In genomic region chr7:149830997-149831729, GRCh38 we compare ENCODE assay signal across 15 cellular contexts.
"Had no signal": no experiment of that assay in that cellular context is flagged by ENCODE, and none has a peak within 500 bp of the region (broad histone marks: within the 10 kb centered on the region; RNA-seq: fewer than 3 reads in every experiment).

No MANE protein-coding gene starts in this region.

- H3K9me3 Mint-ChIP-seq: activated B cell treated with CpG ODN at 0.5 μM for 24 hours; activated CD4-positive, alpha-beta T cell treated with anti-CD3 and anti-CD28 coated beads, Interleukin-2, amount 10 ng/mL, durations not matched to agents 7 days and 5 days; activated naive CD4-positive, alpha-beta T cell treated with anti-CD3 and anti-CD28 coated beads for 36 hours; activated T-cell treated with anti-CD3 and anti-CD28 coated beads, Interleukin-2, amount 50 U/mL, for 4 hours; nephron; stimulated activated effector memory CD8-positive, alpha-beta T cell treated with anti-CD3 and anti-CD28 coated beads, Interleukin-12 subunit alpha, Interleukin-12 subunit beta, amount 100 ng/mL, for 72 hours had no signal

- H3K9me3 ChIP-seq: body of pancreas, testis, upper lobe of left lung had no signal

- H3K27me3 ChIP-seq: body of pancreas, dorsolateral prefrontal cortex, testis, upper lobe of left lung had no signal

- H3K36me3 ChIP-seq: upper lobe of left lung had no signal

- H3K27ac Mint-ChIP-seq: activated B cell treated with CpG ODN at 0.5 μM for 24 hours; activated CD4-positive, alpha-beta T cell treated with anti-CD3 and anti-CD28 coated beads, Interleukin-2, amount 10 ng/mL, durations not matched to agents 7 days and 5 days; activated CD8-positive, alpha-beta T cell treated with anti-CD3 and anti-CD28 coated beads, Interleukin-2, amount 10 ng/mL, durations not matched to agents 7 days and 5 days; activated naive CD4-positive, alpha-beta T cell treated with anti-CD3 and anti-CD28 coated beads for 36 hours; stimulated activated effector memory CD8-positive, alpha-beta T cell treated with anti-CD3 and anti-CD28 coated beads, Interleukin-12 subunit alpha, Interleukin-12 subunit beta, amount 100 ng/mL, for 72 hours had no signal

- ATAC-seq: activated CD8-positive, alpha-beta T cell treated with anti-CD3 and anti-CD28 coated beads, Interleukin-2, amount 10 ng/mL, durations not matched to agents 7 days and 5 days; activated T-cell treated with anti-CD3 and anti-CD28 coated beads, Interleukin-2, amount 50 U/mL, for 4 hours; body of pancreas; stimulated activated effector memory CD8-positive, alpha-beta T cell treated with anti-CD3 and anti-CD28 coated beads, Interleukin-12 subunit alpha, Interleukin-12 subunit beta, amount 100 ng/mL, for 72 hours had no signal

- H3K27ac ChIP-seq: body of pancreas, dorsolateral prefrontal cortex, skin epidermis, testis, upper lobe of left lung had no signal

- H3K36me3 Mint-ChIP-seq: stimulated activated effector memory CD8-positive, alpha-beta T cell treated with anti-CD3 and anti-CD28 coated beads, Interleukin-12 subunit alpha, Interleukin-12 subunit beta, amount 100 ng/mL, for 72 hours had no signal

- DNase-seq: activated B cell treated with CpG ODN at 0.5 μM for 24 hours; activated CD4-positive, alpha-beta T cell treated with anti-CD3 and anti-CD28 coated beads, Interleukin-2, amount 10 ng/mL, durations not matched to agents 7 days and 5 days; activated CD8-positive, alpha-beta T cell treated with anti-CD3 and anti-CD28 coated beads, Interleukin-2, amount 10 ng/mL, durations not matched to agents 7 days and 5 days; activated naive CD4-positive, alpha-beta T cell treated with anti-CD3 and anti-CD28 coated beads for 36 hours; activated T-cell treated with anti-CD3 and anti-CD28 coated beads, Interleukin-2, amount 50 U/mL, for 4 hours; body of pancreas; caudate nucleus; occipital lobe; stimulated activated CD4-positive, alpha-beta T cell treated with anti-CD3 and anti-CD28 coated beads, Interleukin-4, amount 100 ng/mL, for 24 hours; testis had no signal

- H3K4me1 Mint-ChIP-seq: activated B cell treated with CpG ODN at 0.5 μM for 24 hours; activated CD4-positive, alpha-beta T cell treated with anti-CD3 and anti-CD28 coated beads, Interleukin-2, amount 10 ng/mL, durations not matched to agents 7 days and 5 days; nephron had no signal

- H3K4me3 ChIP-seq: body of pancreas, dorsolateral prefrontal cortex, skin epidermis, testis, upper lobe of left lung had no signal

- H3K4me3 Mint-ChIP-seq: activated B cell treated with CpG ODN at 0.5 μM for 24 hours; activated CD4-positive, alpha-beta T cell treated with anti-CD3 and anti-CD28 coated beads, Interleukin-2, amount 10 ng/mL, durations not matched to agents 7 days and 5 days; activated CD8-positive, alpha-beta T cell treated with anti-CD3 and anti-CD28 coated beads, Interleukin-2, amount 10 ng/mL, durations not matched to agents 7 days and 5 days; activated naive CD4-positive, alpha-beta T cell treated with anti-CD3 and anti-CD28 coated beads for 36 hours; activated T-cell treated with anti-CD3 and anti-CD28 coated beads, Interleukin-2, amount 50 U/mL, for 4 hours; nephron; stimulated activated effector memory CD8-positive, alpha-beta T cell treated with anti-CD3 and anti-CD28 coated beads, Interleukin-12 subunit alpha, Interleukin-12 subunit beta, amount 100 ng/mL, for 72 hours had no signal

- H3K4me1 ChIP-seq: body of pancreas, testis, upper lobe of left lung had no signal
